10 cellular contexts compared by ENCODE assay signal in genomic region chr3:115169808-115170207, GRCh38. TPM values are rescaled to one million over a fixed set of nuclear protein-coding genes. Genes with fewer than 3 reads are reported as not detected.
DNase-seq lines count a peak whose midpoint lies in the region; ATAC-seq and TF ChIP-seq lines count a peak whose summit lies in the region.
"Had no signal": no experiment of that assay in that cellular context is flagged by ENCODE, and none has a peak within 500 bp of the region (broad histone marks: within the 10 kb centered on the region; RNA-seq: fewer than 3 reads in every experiment).

No MANE protein-coding gene starts in this region.

- H3K36me3 Mint-ChIP-seq in CD8-positive, alpha-beta T cell: no peaks in the 10 kb centered on the region

- CTCF ChIA-PET in CD8-positive, alpha-beta T cell (lab: Charles Lee): interaction anchor here (0.8 to 8.1 kb wide), 8 partner anchors 10 to 345 kb away, joined by 3 to 124 read pairs (median 6); partner anchors contain the start of gene ZBTB20

- peak; percentile 59 for TF ChIP-seq CTCF in CD8-positive, alpha-beta T cell (IDR thresholded peaks at IDR 0.05)
- peak; percentile 20; the same call in 1 of the 2 replicates for TF ChIP-seq CTCF in LNCaP clone FGC (IDR thresholded peaks at IDR 0.05; ENCODE audit: control insufficient read depth, extremely low read depth, insufficient read depth)
- peak; percentile 32 for TF ChIP-seq CTCF in parathyroid adenoma (IDR thresholded peaks at IDR 0.05)
- TF ChIP-seq CTCF in omental fat pad (IDR thresholded peaks at IDR 0.05): no peak

- no peaks in the 10 kb centered on the region for H3K27me3 ChIP-seq in CD8-positive, alpha-beta T cell (ENCODE audit: insufficient read depth, low read length)
- no peaks in the 10 kb centered on the region for H3K27me3 ChIP-seq in parathyroid adenoma (ENCODE audit: control insufficient read depth, insufficient read depth, low read length)

- POLR2A ChIA-PET in CD8-positive, alpha-beta T cell (lab: Charles Lee): interaction anchor here (1.1 kb wide), 1 partner anchor 75 kb away, joined by 4 read pairs; no protein-coding TSS in a partner anchor

- H3K9me3 Mint-ChIP-seq in CD8-positive, alpha-beta T cell: no peaks in the 10 kb centered on the region
- H3K9me3 Mint-ChIP-seq: activated naive CD4-positive, alpha-beta T cell treated with anti-CD3 and anti-CD28 coated beads for 36 hours had no signal

- no peak overlapping the region for H3K27ac Mint-ChIP-seq in CD8-positive, alpha-beta T cell
- H3K27ac Mint-ChIP-seq: activated naive CD4-positive, alpha-beta T cell treated with anti-CD3 and anti-CD28 coated beads for 36 hours had no signal

- H3K79me2 ChIP-seq in parathyroid adenoma: no peaks in the 10 kb centered on the region

- peaks cover 12% of the 10 kb centered on the region for H3K4me1 Mint-ChIP-seq in CD8-positive, alpha-beta T cell (ENCODE audit: low read depth)

- H3K4me3 ChIP-seq in CD8-positive, alpha-beta T cell (ENCODE audit: low read depth, low read length): no peak overlapping the region
- H3K4me3 ChIP-seq in LNCaP clone FGC (ENCODE audit: low read depth, low read length): no peak overlapping the region
- no peak overlapping the region for H3K4me3 ChIP-seq in parathyroid adenoma (ENCODE audit: low read depth, low read length)

- DNase-seq in CD8-positive, alpha-beta T cell: no peak
- DNase-seq in LNCaP clone FGC (ENCODE audit: low read depth) (no peak), cerebellum (ENCODE audit: low spot score) (peak; percentile 13), NCI-H1105 treated with DMSO at 0.1 percent for 48 hours (lab: John Stamatoyannopoulos, UW) (no peak), NK-92 (lab: John Stamatoyannopoulos, UW; ENCODE audit: unreplicated experiment) (no peak), omental fat pad (ENCODE audit: low spot score) (no peak)
- DNase-seq: activated CD4-positive, CD25-positive, alpha-beta regulatory T cell; activated naive CD4-positive, alpha-beta T cell treated with anti-CD3 and anti-CD28 coated beads for 36 hours had no signal

- H3K36me3 ChIP-seq in CD8-positive, alpha-beta T cell (ENCODE audit: insufficient read depth, low read length): no peaks in the 10 kb centered on the region
- no peaks in the 10 kb centered on the region for H3K36me3 ChIP-seq in parathyroid adenoma (ENCODE audit: control insufficient read depth, insufficient read depth, low read length)

- no peak for ATAC-seq in CD8-positive, alpha-beta T cell
- ATAC-seq in HG03378 (IDR thresholded peaks at IDR 0.05; ENCODE audit: unreplicated experiment) (no peak), omental fat pad (ENCODE audit: low FRiP score) (no peak)

- no peak overlapping the region for H2AFZ ChIP-seq in parathyroid adenoma

- no peak overlapping the region for H3K9ac ChIP-seq in parathyroid adenoma

- H3K27ac ChIP-seq in CD8-positive, alpha-beta T cell (ENCODE audit: low read depth, low read length): no peak overlapping the region
- no peak overlapping the region for H3K27ac ChIP-seq in parathyroid adenoma

- no peaks in the 10 kb centered on the region for H3K27me3 Mint-ChIP-seq in CD8-positive, alpha-beta T cell (ENCODE audit: low read depth)

- intact Hi-C loops in CD8-positive, alpha-beta T cell (cut with DNase I, micrococcal nuclease): loop anchor here (1.0 to 10.0 kb wide), 12 partner anchors 78 to 1018 kb away; no protein-coding TSS in a partner anchor

- no peak overlapping the region for H3K4me3 Mint-ChIP-seq in CD8-positive, alpha-beta T cell
- H3K4me3 Mint-ChIP-seq: activated naive CD4-positive, alpha-beta T cell treated with anti-CD3 and anti-CD28 coated beads for 36 hours had no signal

- peaks cover 11% of the 10 kb centered on the region for H3K4me1 ChIP-seq in CD8-positive, alpha-beta T cell (ENCODE audit: insufficient read depth, low read length)
- no peaks in the 10 kb centered on the region for H3K4me1 ChIP-seq in parathyroid adenoma

- H3K9me3 ChIP-seq in CD8-positive, alpha-beta T cell (ENCODE audit: low read length): no peaks in the 10 kb centered on the region
- H3K9me3 ChIP-seq in parathyroid adenoma (ENCODE audit: control insufficient read depth, low read length): no peaks in the 10 kb centered on the region

- H3K4me2 ChIP-seq in parathyroid adenoma (ENCODE audit: low read length): no peak overlapping the region

RNA-seq across cellular contexts. Expression of gene ZBTB20, which starts 22.7 kb away (rescaled TPM):
- 10 to 100 TPM; 35.9 to 38.4 TPM for total RNA-seq in CD8-positive, alpha-beta T cell
- total RNA-seq in cerebellum (84.3 TPM), omental fat pad (100 to 1,000 TPM in 1 of 4 donors, 10 to 100 TPM in 3; 46.1 to 102 (median 81.9) TPM)

Comparison
In these comparisons a context has a peak if more than half of its experiments do, and no peak if none do; other contexts are left out.
1. CTCF ChIP-seq: peak in CD8-positive, alpha-beta T cell (single experiment), LNCaP clone FGC (single experiment) and parathyroid adenoma (single experiment); none in omental fat pad (0 of 3).